Comparison of ENCODE assay signal across 30 cellular contexts in genomic region chr18:57961876-57962505, GRCh38.
"Had no signal": no experiment of that assay in that cellular context is flagged by ENCODE, and none has a peak within 500 bp of the region (broad histone marks: within the 10 kb centered on the region; RNA-seq: fewer than 3 reads in every experiment).

No MANE protein-coding gene starts in this region.

- H2AFZ ChIP-seq: parathyroid adenoma had no signal

- H3K4me1 Mint-ChIP-seq: naive B cell had no signal

- H3K27me3 ChIP-seq: brain microvascular endothelial cell, sigmoid colon, tibial artery, upper lobe of right lung had no signal

- H3K27ac ChIP-seq: brain microvascular endothelial cell, epithelial cell of prostate, lower lobe of right lung, parathyroid adenoma, psoas muscle, sigmoid colon, suprapubic skin, tibial artery, upper lobe of right lung, VCaP had no signal

- H3K9ac ChIP-seq: parathyroid adenoma had no signal

- H3K79me2 ChIP-seq: parathyroid adenoma had no signal

- ATAC-seq: left lobe of liver, lower lobe of right lung, mucosa of descending colon, psoas muscle, upper lobe of right lung had no signal

- H3K4me3 Mint-ChIP-seq: activated naive CD8-positive, alpha-beta T cell; naive B cell had no signal

- H3K27ac Mint-ChIP-seq: activated naive CD8-positive, alpha-beta T cell; naive B cell had no signal

- DNase-seq: activated CD4-positive, alpha-beta T cell treated with anti-CD3 and anti-CD28 coated beads for 4 hours; activated CD4-positive, alpha-beta T cell treated with anti-CD3 and anti-CD28 coated beads, Interleukin-2, amount 50 U/mL, for 48 hours; activated CD8-positive, alpha-beta memory T cell treated with anti-CD3 and anti-CD28 coated beads for 24 hours; activated effector memory CD4-positive, alpha-beta T cell treated with Interleukin-2 at 50 U/mL for 16 hours; activated naive CD4-positive, alpha-beta T cell treated with Interleukin-2 at 50 U/mL for 16 hours; anterior cingulate cortex; brain microvascular endothelial cell; effector CD8-positive, alpha-beta T cell; kidney glomerular epithelial cell; lower lobe of right lung; mesendoderm; mucosa of descending colon; naive B cell; psoas muscle; sigmoid colon; stimulated activated CD4-positive, alpha-beta T cell treated with anti-CD3 and anti-CD28 coated beads, Interleukin-15, amount 100 ng/mL, for 24 hours; stimulated activated CD4-positive, alpha-beta T cell treated with anti-CD3 and anti-CD28 coated beads, Interleukin-2, amount 100 ng/mL, for 24 hours; stimulated activated naive CD4-positive, alpha-beta T cell; T-helper 1 cell; tibial artery; upper lobe of right lung had no signal

- H3K9me3 ChIP-seq: lower lobe of right lung, mucosa of descending colon, psoas muscle, sigmoid colon, suprapubic skin, tibial artery, upper lobe of right lung had no signal

- H3K36me3 ChIP-seq: brain microvascular endothelial cell, lower lobe of right lung, sigmoid colon, suprapubic skin, tibial artery, upper lobe of right lung had no signal

- H3K36me3 Mint-ChIP-seq: activated naive CD8-positive, alpha-beta T cell; naive B cell had no signal

- H3K9me3 Mint-ChIP-seq: naive B cell had no signal

- H3K4me1 ChIP-seq: lower lobe of right lung, parathyroid adenoma, psoas muscle, sigmoid colon, suprapubic skin, tibial artery, upper lobe of right lung had no signal

- FAIRE-seq: colon, endometrium, frontal cortex had no signal

- H3K4me3 ChIP-seq: lower lobe of right lung, mucosa of descending colon, psoas muscle, sigmoid colon, suprapubic skin, tibial artery, upper lobe of right lung had no signal
